8 cellular contexts compared by ENCODE assay signal in the genomic region with DNA sequence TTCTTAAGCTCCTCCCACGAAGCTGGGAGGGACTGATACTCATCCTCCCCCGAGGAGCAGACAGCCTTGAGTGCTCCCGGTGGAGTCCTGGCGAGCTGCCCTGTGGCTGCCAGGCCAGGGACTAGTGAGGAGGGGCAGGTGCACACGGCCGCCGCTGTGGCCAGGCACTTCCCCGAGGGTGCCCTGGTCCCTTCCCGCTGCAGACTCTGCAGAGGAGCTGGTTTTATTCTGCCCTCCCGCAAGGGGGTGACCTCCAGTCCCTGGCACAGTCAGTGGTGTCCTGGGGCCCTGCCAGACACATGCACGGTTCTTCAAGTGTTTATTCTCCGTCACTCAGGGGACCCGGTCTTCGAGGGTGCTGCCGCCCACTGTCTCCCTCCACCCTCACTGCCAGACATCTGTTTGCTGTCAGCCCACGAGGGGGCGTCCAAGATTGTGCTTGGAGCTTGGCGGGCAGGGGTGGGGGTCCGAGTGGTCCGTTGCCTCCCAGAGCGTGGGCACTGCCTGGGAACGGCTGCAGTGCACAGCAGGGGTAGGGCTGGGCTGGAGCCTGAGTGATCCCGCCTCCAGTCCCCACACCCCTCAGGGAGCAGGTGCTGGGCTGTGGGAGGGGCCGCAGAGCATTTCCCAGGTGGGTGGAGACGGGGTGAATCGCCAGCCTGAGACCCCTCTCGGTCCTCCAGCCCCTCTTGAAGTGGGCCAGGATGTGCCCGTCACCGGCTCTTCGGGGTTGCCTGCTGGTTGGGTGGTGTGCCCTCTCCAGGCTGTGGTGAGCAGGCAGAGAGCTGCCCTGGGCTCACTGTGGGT. TPM values are rescaled to one million over a fixed set of nuclear protein-coding genes. Genes with fewer than 3 reads are reported as not detected.
A peak's percentile ranks its signal among the peaks of the same experiment; 100 is the strongest.
DNase-seq lines count a peak whose midpoint lies in the region; ATAC-seq and TF ChIP-seq lines count a peak whose summit lies in the region.

No MANE protein-coding gene starts in this region.

- intact Hi-C loops in gastrocnemius medialis (cut with DNase I; ENCODE audit: low total_unique reads): loop anchor here (5.0 to 10.0 kb wide), 2 partner anchors 87 to 385 kb away; partner anchors contain the start of gene MRGBP

- peak; percentile 48 for TF ChIP-seq CTCF in GM13976 (IDR thresholded peaks at IDR 0.05; ENCODE audit: borderline replicate concordance, control extremely low read depth, extremely low read depth, insufficient read depth, missing control alignments)
- peak in 4 of 5 experiments; percentile 31 to 57 (median 44) for TF ChIP-seq CTCF in gastrocnemius medialis (IDR thresholded peaks at IDR 0.05 in 4 of 5, conservative IDR thresholded peaks at IDR 0.05 in 1 of 5)

- H3K36me3 ChIP-seq in gastrocnemius medialis: no peaks in the 10 kb centered on the region

- peak; percentile 51 for DNase-seq in AG08396 (ENCODE audit: low spot score)
- DNase-seq in GM13976 (ENCODE audit: low spot score): peak; percentile 78
- peak; percentile 82 for DNase-seq in NCI-H2227 (lab: John Stamatoyannopoulos, UW; ENCODE audit: unreplicated experiment)
- DNase-seq in activated CD4-positive, alpha-beta T cell treated with anti-CD3 and anti-CD28 coated beads, Interleukin-2, amount 50 U/mL, for 4 hours: peak; percentile 21 to 27
- DNase-seq in glomerular visceral epithelial cell (ENCODE audit: extremely low spot score): peak; percentile 79
- DNase-seq in gastrocnemius medialis: peak in 1 of 2 donors; percentile 42

- peaks cover 20 to 25% of the 10 kb centered on the region in 2 donors for H3K4me1 ChIP-seq in gastrocnemius medialis

- H3K27ac ChIP-seq in gastrocnemius medialis: no peak overlapping the region

- no peaks in the 10 kb centered on the region for H3K9me3 ChIP-seq in gastrocnemius medialis

- in situ Hi-C loops in GM13976 (cut with MboI; ENCODE audit: low sequenced_read_pairs, unreplicated experiment) (no loop called here), gastrocnemius medialis (cut with MboI; ENCODE audit: low sequenced_read_pairs in 4 of 4) (no loop called here)

- no peak overlapping the region for H3K4me3 ChIP-seq in gastrocnemius medialis

- no peaks in the 10 kb centered on the region for H3K27me3 ChIP-seq in gastrocnemius medialis

- TF ChIP-seq POLR2A in gastrocnemius medialis (IDR thresholded peaks at IDR 0.05): no peak

- ATAC-seq in gastrocnemius medialis (no peak), GM19035 (IDR thresholded peaks at IDR 0.05; ENCODE audit: unreplicated experiment) (no peak), GM21423 (IDR thresholded peaks at IDR 0.05; ENCODE audit: unreplicated experiment) (no peak)

RNA-seq across cellular contexts. Expression of gene CABLES2, which starts 3.1 kb away (rescaled TPM):
- total RNA-seq in gastrocnemius medialis: 1 to 10 TPM; 3.6 to 9.3 (median 4.2) TPM

RNA-seq across cellular contexts. Expression of gene RBBP8NL, which starts 17.2 kb away (rescaled TPM):
- not detected for total RNA-seq in gastrocnemius medialis

RNA-seq across cellular contexts. Expression of gene RPS21, which starts 23.2 kb away (rescaled TPM):
- 1,000 to 10,000 TPM; 1,167 to 4,037 (median 2,295) TPM for total RNA-seq in gastrocnemius medialis

RNA-seq across cellular contexts. Expression of gene LAMA5, which starts 43.0 kb away (rescaled TPM):
- total RNA-seq in gastrocnemius medialis: 10 to 100 TPM; 13.0 to 35.8 (median 22.7) TPM
